ENCODE assay signal across 15 cellular contexts in genomic region chr16:51155901-51156810, GRCh38. TPM values are rescaled to one million over a fixed set of nuclear protein-coding genes. Genes with fewer than 3 reads are reported as not detected.
DNase-seq lines count a peak whose midpoint lies in the region; ATAC-seq, FAIRE-seq and TF ChIP-seq lines count a peak whose summit lies in the region.
"Had no signal": no experiment of that assay in that cellular context is flagged by ENCODE, and none has a peak within 500 bp of the region (broad histone marks: within the 10 kb centered on the region; RNA-seq: fewer than 3 reads in every experiment).

No MANE protein-coding gene starts in this region.

- H3K4me3 ChIP-seq in heart right ventricle (peak overlapping the region in 6 of 10 donors; percentile 7 to 41 (median 32)), right atrium auricular region (peak overlapping the region in 1 of 2 donors; percentile 22), uterus (peak overlapping the region; percentile 66 to 69), adrenal gland (no peak overlapping the region)
- H3K4me3 ChIP-seq: body of pancreas, SK-N-MC had no signal

- intact Hi-C loops in heart right ventricle (cut with DNase I) (no loop called here), uterus (cut with DNase I; ENCODE audit: low total_unique reads) (loop anchor here (10.0 kb wide), 1 partner anchor 551 kb away; no protein-coding TSS in a partner anchor), adrenal gland (cut with DNase I) (no loop called here)

- TF ChIP-seq CTCF in heart right ventricle (IDR thresholded peaks at IDR 0.05) = no peak
- TF ChIP-seq CTCF in right atrium auricular region (IDR thresholded peaks at IDR 0.05) = no peak
- no peak for TF ChIP-seq CTCF in uterus (IDR thresholded peaks at IDR 0.05)
- TF ChIP-seq CTCF in GM13977 (IDR thresholded peaks at IDR 0.05; ENCODE audit: extremely low read depth, insufficient read depth, missing control alignments) = no peak
- TF ChIP-seq CTCF in D721Med (IDR thresholded peaks at IDR 0.05; ENCODE audit: insufficient read depth, missing control alignments) = no peak
- TF ChIP-seq CTCF in adrenal gland (IDR thresholded peaks at IDR 0.05) = no peak

- FAIRE-seq in D721Med (lab: Jason Lieb, UNC) = no peak
- FAIRE-seq: islet of Langerhans had no signal

- ATAC-seq in heart right ventricle = no peak
- ATAC-seq: body of pancreas; stimulated activated naive B cell treated with anti-CD40 and anti-IgM and Interleukin-4, amounts not matched to agents 10 μg/mL and 1 μg/mL and 100 μg/mL, for 72 hours had no signal

- H3K27me3 ChIP-seq in heart right ventricle (peaks cover 12 to 99% (median 90%) of the 10 kb centered on the region in 7 donors), right atrium auricular region (peaks cover 7 to 37% of the 10 kb centered on the region in 2 donors), uterus (no peaks in the 10 kb centered on the region), adrenal gland (peaks cover 54% of the 10 kb centered on the region)

- H3K36me3 ChIP-seq in heart right ventricle (no peaks in the 10 kb centered on the region), right atrium auricular region (no peaks in the 10 kb centered on the region), uterus (no peaks in the 10 kb centered on the region), adrenal gland (replicated peaks in 1 of 2) (no peaks in the 10 kb centered on the region)

- WGBS in heart right ventricle, 2 donors = 2 to 4% methylated on average over 57 of the region's 57 CpGs
- 3 to 5% (median 4%) methylated on average over 27 to 57 of the region's 57 CpGs for WGBS in adrenal gland, 4 donors

- peaks cover 0 to 37% (median 21%) of the 10 kb centered on the region in 9 donors for H3K4me1 ChIP-seq in heart right ventricle
- H3K4me1 ChIP-seq in right atrium auricular region = peaks cover 0 to 34% of the 10 kb centered on the region in 2 donors
- peaks cover 0 to 6% of the 10 kb centered on the region in 2 donors for H3K4me1 ChIP-seq in uterus
- peaks cover 8 to 24% of the 10 kb centered on the region in 2 donors for H3K4me1 ChIP-seq in adrenal gland (replicated peaks in 1 of 2)

- no peak for DNase-seq in heart right ventricle
- no peak for DNase-seq in right atrium auricular region (ENCODE audit: low spot score)
- DNase-seq in ecto neural progenitor cell (ENCODE audit: low spot score) = peak; percentile 67
- peak; percentile 83 for DNase-seq in left kidney (ENCODE audit: low read depth, low spot score)
- DNase-seq in uterus = peak in 1 of 2 donors; percentile 57
- no peak for DNase-seq in GM13977 (ENCODE audit: low spot score)
- DNase-seq in D721Med (ENCODE audit: insufficient read length, low spot score) = no peak
- DNase-seq in adrenal gland = no peak
- DNase-seq: body of pancreas; NCI-H2029 treated with DMSO at 0.1 percent for 48 hours; stimulated activated naive B cell treated with anti-CD40 and anti-IgM and Interleukin-4, amounts not matched to agents 10 μg/mL and 1 μg/mL and 100 μg/mL, for 72 hours had no signal

- H3K9me3 ChIP-seq in heart right ventricle (peaks cover 0 to 2% (median 0%) of the 10 kb centered on the region in 11 donors), right atrium auricular region (peaks cover 0 to 4% of the 10 kb centered on the region in 2 donors), uterus (no peaks in the 10 kb centered on the region), adrenal gland (replicated peaks in 1 of 3) (no peaks in the 10 kb centered on the region)
- H3K9me3 ChIP-seq: body of pancreas had no signal

- no peak overlapping the region for H3K27ac ChIP-seq in heart right ventricle
- no peak overlapping the region for H3K27ac ChIP-seq in right atrium auricular region
- H3K27ac ChIP-seq in uterus = peak overlapping the region; percentile 97
- no peak overlapping the region for H3K27ac ChIP-seq in adrenal gland
- H3K27ac ChIP-seq: body of pancreas, SK-N-MC, skin epidermis had no signal

- TF ChIP-seq POLR2A in uterus (IDR thresholded peaks at IDR 0.05) (peak in 1 of 2 donors; percentile 18), adrenal gland (IDR thresholded peaks at IDR 0.05) (no peak)

- in situ Hi-C loops in GM13977 (cut with MboI; ENCODE audit: low pct_unique_long_range_greater_than_20kb, low sequenced_read_pairs, unreplicated experiment) = no loop called here

RNA-seq across cellular contexts. Expression of gene SALL1, which starts 5.1 kb away (rescaled TPM):
- 1 to 10 TPM in 2 of 10 donors, under 1 TPM in 7, not detected in 1; 0.05 to 2.0 (median 0.56) TPM for total RNA-seq in heart right ventricle
- under 1 TPM; 0.22 to 0.25 TPM for polyA plus RNA-seq in heart right ventricle
- 1 to 10 TPM; 1.3 to 6.9 TPM for total RNA-seq in right atrium auricular region
- 10 to 100 TPM in 2 of 4 donors, 1 to 10 TPM in 2; 2.1 to 56.0 (median 9.5) TPM for total RNA-seq in uterus
- total RNA-seq in adrenal gland = under 1 TPM in 5 of 8 donors, not detected in 3; under 0.01 to 0.67 (median 0.15) TPM
- under 1 TPM in 2 of 3 donors, not detected in 1; 0.03 to 0.04 TPM for polyA plus RNA-seq in adrenal gland
- total RNA-seq: activated CD8-positive, alpha-beta memory T cell treated with anti-CD3 and anti-CD28 coated beads for 36 hours had no signal

Comparison
In these comparisons a context has a peak if more than half of its experiments do, and no peak if none do; other contexts are left out.
1. DNase-seq: peak in ecto neural progenitor cell (single experiment) and left kidney (single experiment); none in heart right ventricle (0 of 2), right atrium auricular region (single experiment), GM13977 (single experiment), D721Med (single experiment) and adrenal gland (0 of 7).
2. H3K27ac ChIP-seq: peak in uterus (2 of 2); none in heart right ventricle (0 of 10), right atrium auricular region (0 of 2) and adrenal gland (0 of 5).
3. H3K4me3 ChIP-seq: peak in heart right ventricle (6 of 10) and uterus (2 of 2); none in adrenal gland (0 of 4).